13 cellular contexts compared by ENCODE assay signal in genomic region chr20:35385733-35386132, GRCh38. TPM values are rescaled to one million over a fixed set of nuclear protein-coding genes. Genes with fewer than 3 reads are reported as not detected.
DNase-seq lines count a peak whose midpoint lies in the region; ATAC-seq and TF ChIP-seq lines count a peak whose summit lies in the region.
"Had no signal": no experiment of that assay in that cellular context is flagged by ENCODE, and none has a peak within 500 bp of the region (broad histone marks: within the 10 kb centered on the region; RNA-seq: fewer than 3 reads in every experiment).

No MANE protein-coding gene starts in this region.

- H3K9me1 ChIP-seq in IMR-90 (ENCODE audit: insufficient read depth, low read length), result peaks cover 15% of the 10 kb centered on the region; the same call in 1 of the 2 replicates

- H2BK20ac ChIP-seq in IMR-90 (ENCODE audit: low read depth, low read length), result no peak overlapping the region

- no peak for TF ChIP-seq CTCF in IMR-90 (conservative IDR thresholded peaks at IDR 0.05; ENCODE audit: low read depth, low read length)
- no peak for TF ChIP-seq CTCF in choroid plexus epithelial cell (conservative IDR thresholded peaks at IDR 0.05; ENCODE audit: low read depth, low read length)
- TF ChIP-seq CTCF in fibroblast of pulmonary artery (IDR thresholded peaks at IDR 0.05; ENCODE audit: low read length, missing control alignments), result no peak

- no peak overlapping the region for H3K18ac ChIP-seq in IMR-90 (ENCODE audit: low read depth, low read length)

- H4K8ac ChIP-seq in IMR-90 (ENCODE audit: low read depth in 2 of 2, low read length in 2 of 2), result 0 out of 4 replicates have a peak overlapping the region, but pooled peaks of 1 of the 2 experiments have one; percentile 8

- H3K23ac ChIP-seq in IMR-90 (ENCODE audit: low read depth, low read length), result no peak overlapping the region

- H2AK9ac ChIP-seq in IMR-90 (replicated peaks; ENCODE audit: low read depth, low read length, poor library complexity), result no peak overlapping the region

- H2BK120ac ChIP-seq in IMR-90 (ENCODE audit: low read depth, low read length), result no peak overlapping the region

- dilution Hi-C loops in IMR-90 (cut with HindIII; ENCODE audit: low sequenced_read_pairs, unreplicated experiment), result no loop called here

- 0 out of 2 replicates have a peak overlapping the region, but pooled peaks have one; percentile 35 for H3K14ac ChIP-seq in IMR-90 (replicated peaks; ENCODE audit: low read depth, low read length)

- no peak for TF ChIP-seq POLR2A in IMR-90 (IDR thresholded peaks at IDR 0.05; ENCODE audit: low read depth, low read length)

- no TSS peak for BruUV-seq in IMR-90 (replicated peaks; lab: Mats Ljungman, UMichigan)

- TF ChIP-seq RAD21 in IMR-90 (IDR thresholded peaks at IDR 0.05; ENCODE audit: low read length), result no peak

- no peak overlapping the region for H2BK5ac ChIP-seq in IMR-90 (ENCODE audit: low read depth, low read length, poor library complexity, severe bottlenecking)

- H4K91ac ChIP-seq in IMR-90 (ENCODE audit: insufficient read depth, low read depth, low read length), result no peak overlapping the region

- no peak overlapping the region for H2BK15ac ChIP-seq in IMR-90 (ENCODE audit: low read depth, low read length)

- DNase-seq in IMR-90, result peak; percentile 43
- DNase-seq in choroid plexus epithelial cell (ENCODE audit: low read depth), result peak; percentile 38
- DNase-seq in fibroblast of pulmonary artery (ENCODE audit: low read depth), result peak; percentile 60
- DNase-seq in NCI-H2081 (lab: John Stamatoyannopoulos, UW), result no peak
- no peak for DNase-seq in right cardiac atrium
- no peak for DNase-seq in NCI-H1694 treated with DMSO at 0.1 percent for 48 hours (lab: John Stamatoyannopoulos, UW)
- DNase-seq in NCI-H1930 (lab: John Stamatoyannopoulos, UW), result no peak
- DNase-seq: ACHN; CD4-positive, CD25-positive, alpha-beta regulatory T cell; GM23248; H9 had no signal

- H3K56ac ChIP-seq in IMR-90 (ENCODE audit: extremely low read depth, insufficient read depth, low read length), result no peak overlapping the region

- peak overlapping the region; percentile 64; the same call in 1 of the 2 replicates for H3K4ac ChIP-seq in IMR-90 (ENCODE audit: low read depth, low read length)

- peaks cover 14% of the 10 kb centered on the region for H3K36me3 ChIP-seq in IMR-90 (ENCODE audit: control insufficient read depth, insufficient read depth, low read length)

- H3K4me2 ChIP-seq in IMR-90 (ENCODE audit: low read depth, low read length), result no peak overlapping the region
- H3K4me2 ChIP-seq: BLaER1 treated with 17β-estradiol and CSF1 and Interleukin-3, amounts not matched to agents 10 nM and 100 nM had no signal

- CTCF ChIA-PET in IMR-90 (lab: Yijun Ruan, JAX), result no interaction called here

- H3K9ac ChIP-seq in IMR-90 (ENCODE audit: low read depth, low read length), result no peak overlapping the region
- H3K9ac ChIP-seq: BLaER1 treated with 17β-estradiol and CSF1 and Interleukin-3, amounts not matched to agents 10 nM and 100 nM; GM23248 had no signal

- in situ Hi-C loops in IMR-90 (cut with MboI; ENCODE audit: low sequenced_read_pairs), result no loop called here

- POLR2A ChIA-PET in IMR-90 (lab: Charles Lee; ENCODE audit: unreplicated experiment), result interaction anchor here (0.7 kb wide), 1 partner anchor 75 kb away, joined by 5 read pairs; no protein-coding TSS in a partner anchor

- H4K5ac ChIP-seq in IMR-90 (ENCODE audit: low read depth, low read length), result no peak overlapping the region

- H3K27ac ChIP-seq in IMR-90 (ENCODE audit: insufficient read depth, low read length), result no peak overlapping the region
- no peak overlapping the region for H3K27ac ChIP-seq in right cardiac atrium (ENCODE audit: low read length)
- H3K27ac ChIP-seq: BLaER1 treated with 17β-estradiol and CSF1 and Interleukin-3, amounts not matched to agents 10 nM and 100 nM; GM23248 had no signal

- H3K27me3 ChIP-seq in IMR-90 (ENCODE audit: control insufficient read depth, insufficient read depth, low read length) (no peaks in the 10 kb centered on the region), right cardiac atrium (ENCODE audit: control insufficient read depth, insufficient read depth) (no peaks in the 10 kb centered on the region)
- H3K27me3 ChIP-seq: BLaER1 treated with 17β-estradiol and CSF1 and Interleukin-3, amounts not matched to agents 10 nM and 100 nM had no signal

- H2AK5ac ChIP-seq in IMR-90 (ENCODE audit: low read depth, low read length), result no peak overlapping the region; the same call in 1 of the 2 replicates

- peak; percentile 65 for ATAC-seq in IMR-90 (ENCODE audit: low read depth)
- no peak for ATAC-seq in right cardiac atrium
- ATAC-seq: GM12878 had no signal

- H3K9me3 ChIP-seq in IMR-90 (ENCODE audit: control insufficient read depth, insufficient read depth, low read length) (no peaks in the 10 kb centered on the region), right cardiac atrium (ENCODE audit: control insufficient read depth, low read length) (no peaks in the 10 kb centered on the region)
- H3K9me3 ChIP-seq: BLaER1 treated with 17β-estradiol and CSF1 and Interleukin-3, amounts not matched to agents 10 nM and 100 nM had no signal

- intact Hi-C loops in IMR-90 (cut with micrococcal nuclease), result no loop called here
- intact Hi-C loops in right cardiac atrium (cut with DNase I), result no loop called here

- no peak overlapping the region for H3K4me3 ChIP-seq in IMR-90 (ENCODE audit: insufficient read depth, low read depth, low read length)
- H3K4me3 ChIP-seq in choroid plexus epithelial cell (ENCODE audit: low read depth, low read length), result no peak overlapping the region
- H3K4me3 ChIP-seq in fibroblast of pulmonary artery (replicated peaks; ENCODE audit: low read depth, low read length), result no peak overlapping the region
- H3K4me3 ChIP-seq in right cardiac atrium (ENCODE audit: low read length), result no peak overlapping the region
- H3K4me3 ChIP-seq: BLaER1 treated with 17β-estradiol and CSF1 and Interleukin-3, amounts not matched to agents 10 nM and 100 nM; GM12878; GM23248 had no signal

- H2AFZ ChIP-seq in IMR-90 (replicated peaks; ENCODE audit: low read length, poor library complexity), result no peak overlapping the region
- H2AFZ ChIP-seq: GM23248 had no signal

- no peaks in the 10 kb centered on the region for H4K20me1 ChIP-seq in IMR-90 (ENCODE audit: insufficient read depth, low read length)

- H3K79me1 ChIP-seq in IMR-90 (ENCODE audit: low read depth in 1 of 2, low read length in 2 of 2), result peaks cover 22 to 56% of the 10 kb centered on the region in 2 experiments

- no CpG with 5 or more reads among the region's 3 CpGs for WGBS in IMR-90 (ENCODE audit: extremely low coverage in 2 of 2, insufficient read length in 1 of 2), 2 experiments
- 76% methylated on average over 3 of the region's 3 CpGs for whole genome bisulfite sequencing in right cardiac atrium

- H3K4me1 ChIP-seq in IMR-90 (ENCODE audit: control insufficient read depth, insufficient read depth, low read length) (peaks cover 6% of the 10 kb centered on the region; the same call in 1 of the 2 replicates), right cardiac atrium (ENCODE audit: control insufficient read depth, insufficient read depth, low read length) (no peaks in the 10 kb centered on the region)
- H3K4me1 ChIP-seq: BLaER1 treated with 17β-estradiol and CSF1 and Interleukin-3, amounts not matched to agents 10 nM and 100 nM had no signal

TF ChIP-seq in IMR-90, 13 proteins besides CTCF, POLR2A, EP300 and RAD21:
- TF ChIP-seq BHLHE40 (IDR thresholded peaks at IDR 0.05; ENCODE audit: low read depth, low read length), result 0 out of 2 replicates have a peak, but pooled peaks have one; percentile 4
- no peak for TF ChIP-seq ELK1 (IDR thresholded peaks at IDR 0.05; ENCODE audit: borderline replicate concordance, low read depth, low read length)
- TF ChIP-seq MXI1 (IDR thresholded peaks at IDR 0.05; ENCODE audit: borderline replicate concordance, low read depth, low read length), result no peak
- TF ChIP-seq, protein P1, sequence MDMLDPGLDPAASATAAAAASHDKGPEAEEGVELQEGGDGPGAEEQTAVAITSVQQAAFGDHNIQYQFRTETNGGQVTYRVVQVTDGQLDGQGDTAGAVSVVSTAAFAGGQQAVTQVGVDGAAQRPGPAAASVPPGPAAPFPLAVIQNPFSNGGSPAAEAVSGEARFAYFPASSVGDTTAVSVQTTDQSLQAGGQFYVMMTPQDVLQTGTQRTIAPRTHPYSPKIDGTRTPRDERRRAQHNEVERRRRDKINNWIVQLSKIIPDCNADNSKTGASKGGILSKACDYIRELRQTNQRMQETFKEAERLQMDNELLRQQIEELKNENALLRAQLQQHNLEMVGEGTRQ (IDR thresholded peaks at IDR 0.05; ENCODE audit: low read depth, low read length), result no peak
- no peak for TF ChIP-seq FOS (IDR thresholded peaks at IDR 0.05; ENCODE audit: low read depth, low read length)

RNA-seq across cellular contexts. Expression of gene UQCC1, which starts 26.0 kb away (rescaled TPM):
- total RNA-seq in IMR-90 (2012; rRNA removed) (28.7 and 30.8 TPM in 2 replicates), right cardiac atrium (100 to 1,000 TPM in 1 of 4 donors, 10 to 100 TPM in 3; 79.0 to 127 (median 84.3) TPM)
- polyA plus RNA-seq in IMR-90 (2012; rRNA removed) (35.6 and 36.4 TPM in 2 replicates), right cardiac atrium (67.2 TPM)
- 20.8 and 26.6 TPM in 2 replicates for polyA plus RNA-seq in IMR-90 (2012; cell fraction: cytosol; rRNA removed)
- polyA plus RNA-seq in IMR-90 (2012; cell fraction: nucleus; rRNA removed; ENCODE audit: low replicate concordance), result 45.7 and 102 TPM in 2 replicates

RNA-seq across cellular contexts. Expression of gene GDF5, which starts 52.3 kb away (rescaled TPM):
- 27.5 and 32.6 TPM in 2 replicates for total RNA-seq in IMR-90 (2012; rRNA removed)
- 24.6 and 28.2 TPM in 2 replicates for polyA plus RNA-seq in IMR-90 (2012; rRNA removed)
- 22.5 and 55.7 TPM in 2 replicates for polyA plus RNA-seq in IMR-90 (2012; cell fraction: cytosol; rRNA removed)
- polyA plus RNA-seq in IMR-90 (2012; cell fraction: nucleus; rRNA removed; ENCODE audit: low replicate concordance), result 11.2 and 17.2 TPM in 2 replicates
- total RNA-seq in right cardiac atrium, result under 1 TPM in 3 of 4 donors, not detected in 1; 0.09 to 0.17 (median 0.11) TPM
- polyA plus RNA-seq in right cardiac atrium, result 0.05 TPM
- total RNA-seq: CD4-positive, CD25-positive, alpha-beta regulatory T cell; H9 had no signal
- polyA plus RNA-seq: CD4-positive, CD25-positive, alpha-beta regulatory T cell had no signal

Comparison
In these comparisons a context has a peak if more than half of its experiments do, and no peak if none do; other contexts are left out.
1. DNase-seq: peak in IMR-90 (single experiment), choroid plexus epithelial cell (single experiment) and fibroblast of pulmonary artery (single experiment); none in NCI-H2081 (0 of 2), right cardiac atrium (0 of 3), NCI-H1694 treated with DMSO at 0.1 percent for 48 hours (single experiment) and NCI-H1930 (0 of 2).
2. RNA of gene GDF5, which starts 52.3 kb away (total RNA-seq): 27.5 to 32.6 TPM in IMR-90; 0.09 to 0.17 TPM in right cardiac atrium; every median in the first group is over 10 times any median in the second.